Comparison of ENCODE assay signal across 8 cellular contexts in genomic region chr6:108133594-108134179, GRCh38. TPM values are rescaled to one million over a fixed set of nuclear protein-coding genes. Genes with fewer than 3 reads are reported as not detected.
DNase-seq lines count a peak whose midpoint lies in the region; ATAC-seq, FAIRE-seq and TF ChIP-seq lines count a peak whose summit lies in the region.

No MANE protein-coding gene starts in this region.

- POLR2A ChIA-PET in AG04449 (lab: Yijun Ruan, JAX) = no interaction called here

- TF ChIP-seq CTCF in AG04449 (IDR thresholded peaks at IDR 0.05; ENCODE audit: insufficient read depth, low read length, missing control alignments) = no peak
- TF ChIP-seq CTCF in GM13976 (IDR thresholded peaks at IDR 0.05; ENCODE audit: borderline replicate concordance, control extremely low read depth, extremely low read depth, insufficient read depth, missing control alignments) = no peak
- TF ChIP-seq CTCF in adrenal gland (IDR thresholded peaks at IDR 0.05) = peak in 3 of 6 experiments; percentile 15 to 35 (median 18)
- TF ChIP-seq CTCF in heart right ventricle (IDR thresholded peaks at IDR 0.05) = peak in 3 of 9 donors; percentile 18 to 25 (median 18)
- no peak for TF ChIP-seq CTCF in pancreas (IDR thresholded peaks at IDR 0.05)

- H3K4me3 ChIP-seq in AG04449 (ENCODE audit: low read depth, low read length) (peak overlapping the region; percentile 45), adrenal gland (peak overlapping the region in 2 of 4 donors; percentile 27 to 56), heart right ventricle (peak overlapping the region; percentile 6 to 56 (median 48)), pancreas (peak overlapping the region in 3 of 4 donors; percentile 13 to 38 (median 37))

- intact Hi-C loops in adrenal gland (cut with DNase I) = no loop called here
- intact Hi-C loops in heart right ventricle (cut with DNase I) = no loop called here
- intact Hi-C loops in pancreas (cut with DNase I) = no loop called here

- H3K27me3 ChIP-seq in adrenal gland (peaks cover 19% of the 10 kb centered on the region), heart right ventricle (peaks cover 0 to 99% (median 61%) of the 10 kb centered on the region in 7 donors), pancreas (no peaks in the 10 kb centered on the region)

- H3K27ac ChIP-seq in adrenal gland (peak overlapping the region in 4 of 5 donors; percentile 79 to 91 (median 86)), heart right ventricle (peak overlapping the region in 9 of 10 donors; percentile 49 to 87 (median 77)), pancreas (peak overlapping the region; percentile 87 to 96 (median 92))

- DNase-seq in AG04449 (ENCODE audit: low read depth, low spot score) (peak; percentile 24), GM13976 (ENCODE audit: low spot score) (peak; percentile 60), NCI-H446 treated with DMSO at 0.1 percent for 48 hours (lab: John Stamatoyannopoulos, UW) (peak; percentile 2), adrenal gland (peak; percentile 67 to 86 (median 78)), heart right ventricle (peak; percentile 46 to 53), pancreas (peak; percentile 80 to 91 (median 85)), NCI-H187 (lab: John Stamatoyannopoulos, UW) (no peak)
- no peak for DNase-seq in central memory CD4-positive, alpha-beta T cell

- FAIRE-seq in pancreas (lab: Jason Lieb, UNC) = no peak

- TF ChIP-seq POLR2A in adrenal gland (IDR thresholded peaks at IDR 0.05) = peak in 1 of 2 donors; percentile 85

- CTCF ChIA-PET in AG04449 (lab: Yijun Ruan, JAX) = interaction anchor here (1.5 to 1.6 kb wide), 3 partner anchors 8 to 358 kb away, joined by 3 to 9 read pairs (median 5); no protein-coding TSS in a partner anchor

- ATAC-seq in heart right ventricle (peak; percentile 86 to 96 (median 92)), pancreas (peak; percentile 97 to 99 (median 98))

- H3K4me1 ChIP-seq in adrenal gland (replicated peaks in 1 of 2) (peaks cover 0 to 10% of the 10 kb centered on the region in 2 donors), heart right ventricle (peaks cover 0 to 16% (median 13%) of the 10 kb centered on the region in 9 donors), pancreas (peaks cover 3 to 7% (median 5%) of the 10 kb centered on the region in 3 donors)

- H3K36me3 ChIP-seq in adrenal gland (replicated peaks in 1 of 2) (no peaks in the 10 kb centered on the region), heart right ventricle (no peaks in the 10 kb centered on the region), pancreas (no peaks in the 10 kb centered on the region)

- in situ Hi-C loops in GM13976 (cut with MboI; ENCODE audit: low sequenced_read_pairs, unreplicated experiment) = no loop called here

- 4 to 10% (median 7%) methylated on average over 9 to 36 of the region's 36 CpGs for WGBS in adrenal gland, 4 donors
- WGBS in heart right ventricle, 2 donors = 9% methylated on average over 36 of the region's 36 CpGs
- WGBS in pancreas, 2 donors = 2 to 3% methylated on average over 33 to 36 of the region's 36 CpGs

- H3K9me3 ChIP-seq in adrenal gland (replicated peaks in 1 of 3) (no peaks in the 10 kb centered on the region), heart right ventricle (no peaks in the 10 kb centered on the region), pancreas (no peaks in the 10 kb centered on the region)

RNA-seq across cellular contexts. Expression of gene NR2E1, which starts 32.1 kb away (rescaled TPM):
- total RNA-seq in adrenal gland (1 to 10 TPM in 2 of 8 donors, under 1 TPM in 4, not detected in 2; 0.20 to 2.3 (median 0.94) TPM), heart right ventricle (not detected), pancreas (under 1 TPM in 2 of 6 donors, not detected in 4; 0.06 to 0.19 TPM)
- polyA plus RNA-seq in adrenal gland (under 1 TPM; 0.08 to 0.20 (median 0.17) TPM), heart right ventricle (not detected), pancreas (under 1 TPM in 1 of 2 donors, not detected in 1; 0.02 TPM)

RNA-seq across cellular contexts. Expression of gene OSTM1, which starts 59.1 kb away (rescaled TPM):
- total RNA-seq in adrenal gland = 100 to 1,000 TPM in 1 of 8 donors, 10 to 100 TPM in 7; 45.6 to 510 (median 67.0) TPM
- polyA plus RNA-seq in adrenal gland = 10 to 100 TPM; 15.6 to 64.5 (median 16.9) TPM
- 10 to 100 TPM; 34.5 to 57.9 (median 42.3) TPM for total RNA-seq in heart right ventricle
- polyA plus RNA-seq in heart right ventricle = 10 to 100 TPM; 17.3 to 19.5 TPM
- total RNA-seq in pancreas = 10 to 100 TPM; 10.0 to 19.2 (median 14.7) TPM
- polyA plus RNA-seq in pancreas = 1 to 10 TPM; 6.2 to 7.9 TPM

Comparison
In these comparisons a context has a peak if more than half of its experiments do, and no peak if none do; other contexts are left out.
1. DNase-seq: peak in AG04449 (single experiment), GM13976 (single experiment), NCI-H446 treated with DMSO at 0.1 percent for 48 hours (single experiment), adrenal gland (7 of 7), heart right ventricle (2 of 2) and pancreas (6 of 6); none in central memory CD4-positive, alpha-beta T cell (single experiment) and NCI-H187 (0 of 2).
2. Peak in every context shown above with its lines, with median percentiles within 50 percentile points of each other: H3K27ac ChIP-seq.